In genomic region chr5:50667653-50668403, GRCh38 we compare ENCODE assay signal across 9 cellular contexts. TPM values are rescaled to one million over a fixed set of nuclear protein-coding genes. Genes with fewer than 3 reads are reported as not detected.
DNase-seq lines count a peak whose midpoint lies in the region; ATAC-seq and TF ChIP-seq lines count a peak whose summit lies in the region.
"Had no signal": no experiment of that assay in that cellular context is flagged by ENCODE, and none has a peak within 500 bp of the region (broad histone marks: within the 10 kb centered on the region; RNA-seq: fewer than 3 reads in every experiment).

No MANE protein-coding gene starts in this region.

- no peaks in the 10 kb centered on the region for H3K9me3 Mint-ChIP-seq in natural killer cell
- no peaks in the 10 kb centered on the region for H3K9me3 Mint-ChIP-seq in stimulated activated naive CD8-positive, alpha-beta T cell treated with anti-CD3 and anti-CD28 coated beads, Interleukin-15, Interleukin-2, amounts not matched to agents 100 ng/mL and 50 ng/mL, for 24 hours

- H3K4me3 ChIP-seq in AG04449 (ENCODE audit: low read depth, low read length) (peak overlapping the region; percentile 86), esophagus muscularis mucosa (peak overlapping the region; percentile 71 to 80 (median 76))
- H3K4me3 ChIP-seq: K562 had no signal

- H3K9me3 ChIP-seq in esophagus muscularis mucosa, result no peaks in the 10 kb centered on the region

- POLR2A ChIA-PET in AG04449 (lab: Yijun Ruan, JAX), result interaction anchor here (0.8 kb wide), 1 partner anchor 117 kb away, joined by 3 read pairs; no protein-coding TSS in a partner anchor

- H3K27ac ChIP-seq in esophagus muscularis mucosa (replicated peaks in 1 of 4), result peak overlapping the region; percentile 72 to 87 (median 81)

- 1% methylated on average over 35 of the region's 43 CpGs for WGBS in esophagus muscularis mucosa

- H3K27me3 ChIP-seq in esophagus muscularis mucosa, result no peaks in the 10 kb centered on the region

- CTCF ChIA-PET in AG04449 (lab: Yijun Ruan, JAX), result no interaction called here

- peak; percentile 64 for ATAC-seq in HG03060 (IDR thresholded peaks at IDR 0.05; ENCODE audit: low read depth, unreplicated experiment)
- ATAC-seq in natural killer cell, result peak; percentile 68 to 80 (median 79)
- ATAC-seq: K562 had no signal

- peaks cover 62% of the 10 kb centered on the region in 2 donors for H3K4me1 Mint-ChIP-seq in natural killer cell
- peaks cover 52% of the 10 kb centered on the region for H3K4me1 Mint-ChIP-seq in stimulated activated naive CD8-positive, alpha-beta T cell treated with anti-CD3 and anti-CD28 coated beads, Interleukin-15, Interleukin-2, amounts not matched to agents 100 ng/mL and 50 ng/mL, for 24 hours (ENCODE audit: low read depth)

- peak overlapping the region; percentile 96 for H3K4me3 Mint-ChIP-seq in natural killer cell
- peak overlapping the region; percentile 95 for H3K4me3 Mint-ChIP-seq in stimulated activated naive CD8-positive, alpha-beta T cell treated with anti-CD3 and anti-CD28 coated beads, Interleukin-15, Interleukin-2, amounts not matched to agents 100 ng/mL and 50 ng/mL, for 24 hours

- DNase-seq in AG04449 (ENCODE audit: low read depth, low spot score) (no peak), NCI-H748 (lab: John Stamatoyannopoulos, UW; ENCODE audit: unreplicated experiment) (peak; percentile 89), activated T-cell treated with anti-CD3 and anti-CD28 coated beads for 1 hour (ENCODE audit: low read depth) (peak; percentile 81), esophagus muscularis mucosa (ENCODE audit: extremely low spot score) (no peak), natural killer cell (peak; percentile 87)

- no peak for TF ChIP-seq EP300 in esophagus muscularis mucosa (IDR thresholded peaks at IDR 0.05)

- no peak for TF ChIP-seq CTCF in AG04449 (IDR thresholded peaks at IDR 0.05; ENCODE audit: insufficient read depth, low read length, missing control alignments)
- no peak for TF ChIP-seq CTCF in esophagus muscularis mucosa (IDR thresholded peaks at IDR 0.05)
- no peak for TF ChIP-seq CTCF in natural killer cell (IDR thresholded peaks at IDR 0.05)

- peaks cover 0 to 30% (median 15%) of the 10 kb centered on the region in 4 donors for H3K4me1 ChIP-seq in esophagus muscularis mucosa

- intact Hi-C loops in esophagus muscularis mucosa (cut with DNase I), result no loop called here
- intact Hi-C loops in natural killer cell (cut with micrococcal nuclease), result loop anchor here (1.0 to 10.0 kb wide), 7 partner anchors 33 to 240 kb away; no protein-coding TSS in a partner anchor

- H3K36me3 ChIP-seq in esophagus muscularis mucosa, result no peaks in the 10 kb centered on the region

- H3K36me3 Mint-ChIP-seq in natural killer cell, result peaks cover 8% of the 10 kb centered on the region
- peaks cover 7% of the 10 kb centered on the region for H3K36me3 Mint-ChIP-seq in stimulated activated naive CD8-positive, alpha-beta T cell treated with anti-CD3 and anti-CD28 coated beads, Interleukin-15, Interleukin-2, amounts not matched to agents 100 ng/mL and 50 ng/mL, for 24 hours (ENCODE audit: low read depth)

- TF ChIP-seq POLR2A in GM18526 (IDR thresholded peaks at IDR 0.05; ENCODE audit: extremely low read depth, insufficient read length) (peak; percentile 49), esophagus muscularis mucosa (IDR thresholded peaks at IDR 0.05; ENCODE audit: low read depth) (no peak)

- H3K27ac Mint-ChIP-seq in natural killer cell, result peak overlapping the region; percentile 99 to 100
- peak overlapping the region; percentile 96 for H3K27ac Mint-ChIP-seq in stimulated activated naive CD8-positive, alpha-beta T cell treated with anti-CD3 and anti-CD28 coated beads, Interleukin-15, Interleukin-2, amounts not matched to agents 100 ng/mL and 50 ng/mL, for 24 hours

- H3K27me3 Mint-ChIP-seq in natural killer cell (ENCODE audit: low read depth in 2 of 2), result no peaks in the 10 kb centered on the region
- no peaks in the 10 kb centered on the region for H3K27me3 Mint-ChIP-seq in stimulated activated naive CD8-positive, alpha-beta T cell treated with anti-CD3 and anti-CD28 coated beads, Interleukin-15, Interleukin-2, amounts not matched to agents 100 ng/mL and 50 ng/mL, for 24 hours

RNA-seq across cellular contexts. Expression of gene PARP8, which starts 1.4 kb away (rescaled TPM):
- 10 to 100 TPM in 2 of 4 donors, 1 to 10 TPM in 2; 5.4 to 17.1 (median 9.7) TPM for total RNA-seq in esophagus muscularis mucosa
- 100 to 1,000 TPM; 359 to 395 (median 372) TPM for total RNA-seq in natural killer cell

Comparison
In these comparisons a context has a peak if more than half of its experiments do, and no peak if none do; other contexts are left out.
1. DNase-seq: peak in NCI-H748 (single experiment), activated T-cell treated with anti-CD3 and anti-CD28 coated beads for 1 hour (single experiment) and natural killer cell (single experiment); none in AG04449 (single experiment) and esophagus muscularis mucosa (single experiment).
2. RNA of gene PARP8, which starts 1.4 kb away (total RNA-seq): 359 to 395 TPM in natural killer cell; 5.4 to 17.1 TPM in esophagus muscularis mucosa; every median in the first group is over 10 times any median in the second.